Comparison of ENCODE assay signal across 24 cellular contexts in the genomic region with DNA sequence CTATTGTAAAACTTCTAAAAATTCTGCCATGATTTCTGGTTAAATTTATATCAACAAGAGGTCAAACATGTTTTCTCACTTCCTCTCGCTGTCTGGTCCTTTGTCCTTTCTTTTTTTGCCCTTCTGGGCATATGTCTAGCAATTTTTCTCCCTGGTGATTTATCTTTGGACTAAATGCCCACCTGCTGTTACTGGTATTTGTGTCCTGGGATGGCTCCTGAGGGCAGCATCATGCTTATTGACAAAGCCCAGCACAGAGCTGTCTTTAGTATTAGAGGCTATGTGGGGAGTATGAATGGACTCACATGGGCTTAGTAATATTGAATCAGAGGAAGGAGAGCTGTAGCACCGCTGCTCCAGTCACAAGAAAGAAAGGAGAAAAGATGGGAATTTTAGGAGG.
"Had no signal": no experiment of that assay in that cellular context is flagged by ENCODE, and none has a peak within 500 bp of the region (broad histone marks: within the 10 kb centered on the region; RNA-seq: fewer than 3 reads in every experiment).

No MANE protein-coding gene starts in this region.

- H3K4me3 Mint-ChIP-seq: activated CD8-positive, alpha-beta T cell treated with anti-CD3 and anti-CD28 coated beads, Interleukin-2, amount 10 ng/mL, durations not matched to agents 7 days and 5 days; activated naive CD8-positive, alpha-beta T cell treated with anti-CD3 and anti-CD28 coated beads for 36 hours; activated T-helper 17 cell treated with anti-CD3 and anti-CD28 coated beads, Interleukin-2, amount 50 U/mL, for 72 hours; naive thymus-derived CD4-positive, alpha-beta T cell had no signal

- H3K27ac ChIP-seq: colonic mucosa, heart right ventricle, lower lobe of right lung, ovary, prostate gland, spleen, testis, upper lobe of right lung, VCaP had no signal

- H3K4me1 Mint-ChIP-seq: activated naive CD8-positive, alpha-beta T cell treated with anti-CD3 and anti-CD28 coated beads for 36 hours; activated T-helper 17 cell treated with anti-CD3 and anti-CD28 coated beads, Interleukin-2, amount 50 U/mL, for 72 hours; naive thymus-derived CD4-positive, alpha-beta T cell had no signal

- H3K9me3 ChIP-seq: colonic mucosa, heart right ventricle, lower lobe of right lung, ovary, prostate gland, spleen, testis, upper lobe of right lung had no signal

- H3K9me3 Mint-ChIP-seq: activated naive CD8-positive, alpha-beta T cell treated with anti-CD3 and anti-CD28 coated beads for 36 hours; activated T-helper 17 cell treated with anti-CD3 and anti-CD28 coated beads, Interleukin-2, amount 50 U/mL, for 72 hours; naive thymus-derived CD4-positive, alpha-beta T cell had no signal

- H3K4me1 ChIP-seq: colonic mucosa, lower lobe of right lung, prostate gland, spleen, testis, upper lobe of right lung had no signal

- ATAC-seq: activated CD8-positive, alpha-beta T cell treated with anti-CD3 and anti-CD28 coated beads, Interleukin-2, amount 10 ng/mL, durations not matched to agents 7 days and 5 days; activated T-helper 17 cell treated with anti-CD3 and anti-CD28 coated beads, Interleukin-2, amount 50 U/mL, for 72 hours; heart right ventricle; left lobe of liver; lower lobe of right lung; naive thymus-derived CD4-positive, alpha-beta T cell; upper lobe of right lung had no signal

- H3K4me3 ChIP-seq: colonic mucosa, heart right ventricle, lower lobe of right lung, ovary, prostate gland, spleen, testis, upper lobe of right lung had no signal

- FAIRE-seq: bronchial epithelial cell, endometrium, keratinocyte had no signal

- H3K36me3 Mint-ChIP-seq: activated naive CD8-positive, alpha-beta T cell treated with anti-CD3 and anti-CD28 coated beads for 36 hours; naive thymus-derived CD4-positive, alpha-beta T cell had no signal

- H3K27me3 ChIP-seq: colonic mucosa, heart right ventricle, ovary, spleen, testis, upper lobe of right lung had no signal

- H3K36me3 ChIP-seq: colonic mucosa, heart right ventricle, lower lobe of right lung, ovary, prostate gland, spleen, upper lobe of right lung had no signal

- H3K27ac Mint-ChIP-seq: activated CD8-positive, alpha-beta T cell treated with anti-CD3 and anti-CD28 coated beads, Interleukin-2, amount 10 ng/mL, durations not matched to agents 7 days and 5 days; activated naive CD8-positive, alpha-beta T cell treated with anti-CD3 and anti-CD28 coated beads for 36 hours; activated T-helper 17 cell treated with anti-CD3 and anti-CD28 coated beads, Interleukin-2, amount 50 U/mL, for 72 hours; naive thymus-derived CD4-positive, alpha-beta T cell had no signal

- DNase-seq: activated CD4-positive, alpha-beta T cell treated with anti-CD3 and anti-CD28 coated beads for 1 hour; activated CD4-positive, alpha-beta T cell treated with anti-CD3 and anti-CD28 coated beads, Interleukin-2, amount 50 U/mL, for 1 hour; activated CD8-positive, alpha-beta T cell treated with anti-CD3 and anti-CD28 coated beads, Interleukin-2, amount 10 ng/mL, durations not matched to agents 7 days and 5 days; activated naive CD4-positive, alpha-beta T cell treated with Interleukin-2 at 50 U/mL for 16 hours; activated naive CD8-positive, alpha-beta T cell treated with anti-CD3 and anti-CD28 coated beads for 36 hours; activated T-cell treated with anti-CD3 and anti-CD28 coated beads, Interleukin-2, amount 50 U/mL, for 1 hour; colonic mucosa; foreskin fibroblast; heart right ventricle; lower lobe of right lung; naive thymus-derived CD4-positive, alpha-beta T cell; ovary; spleen; stimulated activated CD4-positive, alpha-beta T cell treated with anti-CD3 and anti-CD28 coated beads, Interleukin-4, amount 100 ng/mL, for 1 hour; stimulated activated naive CD4-positive, alpha-beta T cell; testis; upper lobe of right lung had no signal
